Comparison of ENCODE assay signal across 11 cellular contexts in the genomic region with DNA sequence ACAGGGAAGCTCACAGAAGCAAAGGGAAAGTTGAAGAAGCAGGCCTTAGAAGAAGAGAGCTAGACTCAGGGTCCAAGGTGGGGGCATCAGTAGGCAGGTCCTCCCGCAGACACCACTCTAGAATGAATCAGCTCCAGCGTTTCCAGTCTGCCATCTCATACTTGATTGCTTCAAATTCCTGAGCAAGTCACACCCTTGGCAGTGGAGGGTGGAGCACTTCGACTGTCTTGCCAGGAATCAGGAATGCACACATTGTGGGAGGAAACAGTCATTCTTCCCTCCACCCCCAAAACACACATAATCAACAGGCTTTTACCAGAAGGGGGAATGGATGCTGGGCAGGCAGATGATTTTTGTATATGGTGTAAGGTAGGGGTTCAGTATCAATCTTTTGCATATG.
DNase-seq lines count a peak whose midpoint lies in the region; ATAC-seq lines count a peak whose summit lies in the region.
"Had no signal": no experiment of that assay in that cellular context is flagged by ENCODE, and none has a peak within 500 bp of the region (broad histone marks: within the 10 kb centered on the region; RNA-seq: fewer than 3 reads in every experiment).

No MANE protein-coding gene starts in this region.

- CTCF ChIA-PET in activated CD4-positive, alpha-beta memory T cell treated with anti-CD3 and anti-CD28 coated beads for 36 hours (lab: Charles Lee) = no interaction called here
- CTCF ChIA-PET in activated CD8-positive, alpha-beta T cell treated with anti-CD3 and anti-CD28 coated beads, Interleukin-2, amount 10 ng/mL, durations not matched to agents 7 days and 5 days (lab: Charles Lee) = interaction anchor here (1.2 kb wide), 1 partner anchor 103 kb away, joined by 3 read pairs; no protein-coding TSS in a partner anchor

- ATAC-seq in HG03432 (IDR thresholded peaks at IDR 0.05; ENCODE audit: unreplicated experiment) = no peak
- ATAC-seq in activated CD8-positive, alpha-beta T cell treated with anti-CD3 and anti-CD28 coated beads, Interleukin-2, amount 10 ng/mL, durations not matched to agents 7 days and 5 days = no peak

- H3K4me3 Mint-ChIP-seq in activated CD4-positive, alpha-beta memory T cell treated with anti-CD3 and anti-CD28 coated beads for 36 hours = no peak overlapping the region
- H3K4me3 Mint-ChIP-seq in activated CD8-positive, alpha-beta T cell treated with anti-CD3 and anti-CD28 coated beads, Interleukin-2, amount 10 ng/mL, durations not matched to agents 7 days and 5 days = no peak overlapping the region
- H3K4me3 Mint-ChIP-seq: activated T-helper 1 cell treated with anti-CD3 and anti-CD28 coated beads, Interleukin-12 subunit alpha, Interleukin-12 subunit beta, Interleukin-2, Interleukin-4 antibody, amounts not matched to agents 30 ng/mL and 10 ng/mL and 1 ng/mL, durations not matched to agents 14 hours and 24 hours and 36 hours; CD8-positive, alpha-beta memory T cell had no signal

- POLR2A ChIA-PET in activated CD4-positive, alpha-beta memory T cell treated with anti-CD3 and anti-CD28 coated beads for 36 hours (lab: Charles Lee) = no interaction called here
- POLR2A ChIA-PET in activated CD8-positive, alpha-beta T cell treated with anti-CD3 and anti-CD28 coated beads, Interleukin-2, amount 10 ng/mL, durations not matched to agents 7 days and 5 days (lab: Charles Lee) = no interaction called here

- peaks cover 14% of the 10 kb centered on the region for H3K4me1 ChIP-seq in mesodermal cell (ENCODE audit: control insufficient read depth, insufficient read depth, low read length, poor library complexity, severe bottlenecking)

- 53 to 71% methylated on average over 1 to 2 of the region's 3 CpGs for WGBS in mesodermal cell (ENCODE audit: insufficient coverage in 2 of 2), 2 experiments

- H3K27ac ChIP-seq in epithelial cell of prostate (peak overlapping the region; percentile 99), mesodermal cell (ENCODE audit: low read depth, low read length, severe bottlenecking) (peak overlapping the region; percentile 75)

- no peaks in the 10 kb centered on the region for H3K27me3 Mint-ChIP-seq in activated CD4-positive, alpha-beta memory T cell treated with anti-CD3 and anti-CD28 coated beads for 36 hours
- H3K27me3 Mint-ChIP-seq in activated CD8-positive, alpha-beta T cell treated with anti-CD3 and anti-CD28 coated beads, Interleukin-2, amount 10 ng/mL, durations not matched to agents 7 days and 5 days (ENCODE audit: low read depth) = no peaks in the 10 kb centered on the region
- H3K27me3 Mint-ChIP-seq: CD8-positive, alpha-beta memory T cell had no signal

- peaks cover 7% of the 10 kb centered on the region for H3K36me3 Mint-ChIP-seq in activated CD4-positive, alpha-beta memory T cell treated with anti-CD3 and anti-CD28 coated beads for 36 hours
- H3K36me3 Mint-ChIP-seq in activated CD8-positive, alpha-beta T cell treated with anti-CD3 and anti-CD28 coated beads, Interleukin-2, amount 10 ng/mL, durations not matched to agents 7 days and 5 days (ENCODE audit: low read depth) = no peaks in the 10 kb centered on the region

- H3K9me3 Mint-ChIP-seq in activated CD4-positive, alpha-beta memory T cell treated with anti-CD3 and anti-CD28 coated beads for 36 hours = peaks cover 8% of the 10 kb centered on the region
- no peaks in the 10 kb centered on the region for H3K9me3 Mint-ChIP-seq in activated CD8-positive, alpha-beta T cell treated with anti-CD3 and anti-CD28 coated beads, Interleukin-2, amount 10 ng/mL, durations not matched to agents 7 days and 5 days (ENCODE audit: insufficient read depth)
- H3K9me3 Mint-ChIP-seq: activated T-helper 1 cell treated with anti-CD3 and anti-CD28 coated beads, Interleukin-12 subunit alpha, Interleukin-12 subunit beta, Interleukin-2, Interleukin-4 antibody, amounts not matched to agents 30 ng/mL and 10 ng/mL and 1 ng/mL, durations not matched to agents 14 hours and 24 hours and 36 hours had no signal

- DNase-seq in AG08396 (ENCODE audit: low spot score) (peak; percentile 81), NCI-H446 treated with DMSO at 0.1 percent for 48 hours (lab: John Stamatoyannopoulos, UW) (peak; percentile 6), epithelial cell of prostate (ENCODE audit: low read depth, low spot score) (peak; percentile 91)
- no peak for DNase-seq in activated T-cell treated with anti-CD3 and anti-CD28 coated beads, Interleukin-2, amount 50 U/mL, for 48 hours
- no peak for DNase-seq in activated CD4-positive, alpha-beta memory T cell treated with anti-CD3 and anti-CD28 coated beads for 36 hours
- no peak for DNase-seq in activated CD8-positive, alpha-beta T cell treated with anti-CD3 and anti-CD28 coated beads, Interleukin-2, amount 10 ng/mL, durations not matched to agents 7 days and 5 days
- DNase-seq: CD8-positive, alpha-beta memory T cell had no signal

- no peaks in the 10 kb centered on the region for H3K4me1 Mint-ChIP-seq in activated CD4-positive, alpha-beta memory T cell treated with anti-CD3 and anti-CD28 coated beads for 36 hours (ENCODE audit: low read depth)
- H3K4me1 Mint-ChIP-seq in activated CD8-positive, alpha-beta T cell treated with anti-CD3 and anti-CD28 coated beads, Interleukin-2, amount 10 ng/mL, durations not matched to agents 7 days and 5 days (ENCODE audit: low read depth) = peaks cover 9% of the 10 kb centered on the region

- H3K4me3 ChIP-seq in mesodermal cell (ENCODE audit: extremely low read depth, insufficient read depth, low read length, poor library complexity, severe bottlenecking) = no peak overlapping the region
- H3K4me3 ChIP-seq: thoracic aorta had no signal

- H3K9me3 ChIP-seq in mesodermal cell (ENCODE audit: control insufficient read depth, low read length) = no peaks in the 10 kb centered on the region
- H3K9me3 ChIP-seq: thoracic aorta had no signal

- H3K36me3 ChIP-seq in mesodermal cell (ENCODE audit: control insufficient read depth, insufficient read depth, low read length) = no peaks in the 10 kb centered on the region
- H3K36me3 ChIP-seq: thoracic aorta had no signal

- intact Hi-C loops in activated CD4-positive, alpha-beta memory T cell treated with anti-CD3 and anti-CD28 coated beads for 36 hours (cut with micrococcal nuclease) = no loop called here

- no peak overlapping the region for H3K27ac Mint-ChIP-seq in activated CD4-positive, alpha-beta memory T cell treated with anti-CD3 and anti-CD28 coated beads for 36 hours
- H3K27ac Mint-ChIP-seq in activated CD8-positive, alpha-beta T cell treated with anti-CD3 and anti-CD28 coated beads, Interleukin-2, amount 10 ng/mL, durations not matched to agents 7 days and 5 days = no peak overlapping the region
- H3K27ac Mint-ChIP-seq: activated T-helper 1 cell treated with anti-CD3 and anti-CD28 coated beads, Interleukin-12 subunit alpha, Interleukin-12 subunit beta, Interleukin-2, Interleukin-4 antibody, amounts not matched to agents 30 ng/mL and 10 ng/mL and 1 ng/mL, durations not matched to agents 14 hours and 24 hours and 36 hours had no signal

Comparison
In these comparisons a context has a peak if more than half of its experiments do, and no peak if none do; other contexts are left out.
1. DNase-seq: peak in AG08396 (single experiment), NCI-H446 treated with DMSO at 0.1 percent for 48 hours (single experiment) and epithelial cell of prostate (single experiment); none in activated T-cell treated with anti-CD3 and anti-CD28 coated beads, Interleukin-2, amount 50 U/mL, for 48 hours (0 of 2), activated CD4-positive, alpha-beta memory T cell treated with anti-CD3 and anti-CD28 coated beads for 36 hours (single experiment) and activated CD8-positive, alpha-beta T cell treated with anti-CD3 and anti-CD28 coated beads, Interleukin-2, amount 10 ng/mL, durations not matched to agents 7 days and 5 days (single experiment).